Comparison of ENCODE assay signal across 10 cellular contexts in genomic region chr19:16608290-16608704, GRCh38. TPM values are rescaled to one million over a fixed set of nuclear protein-coding genes. Genes with fewer than 3 reads are reported as not detected.
DNase-seq lines count a peak whose midpoint lies in the region; ATAC-seq, FAIRE-seq and TF ChIP-seq lines count a peak whose summit lies in the region.
"Had no signal": no experiment of that assay in that cellular context is flagged by ENCODE, and none has a peak within 500 bp of the region (broad histone marks: within the 10 kb centered on the region; RNA-seq: fewer than 3 reads in every experiment).

No MANE protein-coding gene starts in this region.

- H3K4me2 ChIP-seq in HepG2 (ENCODE audit: low read depth, low read length): no peak overlapping the region
- H3K4me2 ChIP-seq: KMS-11 had no signal

- H2AFZ ChIP-seq in HepG2 (ENCODE audit: low read length): no peak overlapping the region

- H3K9ac ChIP-seq in liver (ENCODE audit: low read depth in 1 of 2, low read length in 2 of 2): no peak overlapping the region
- no peak overlapping the region for H3K9ac ChIP-seq in HepG2 (ENCODE audit: insufficient read depth, low read depth, low read length)
- H3K9ac ChIP-seq: KMS-11 had no signal

- TF ChIP-seq POLR2A in HepG2 (IDR thresholded peaks at IDR 0.05; ENCODE audit: insufficient read depth in 1 of 2, low read depth in 2 of 2, low read length in 2 of 2): no peak

- POLR2A ChIA-PET in HepG2 (lab: Yijun Ruan, JAX): no interaction called here

- H3K4me3 ChIP-seq in liver (ENCODE audit: low read depth in 1 of 3, low read length in 3 of 3) (no peak overlapping the region), HepG2 (replicated peaks in 1 of 3; ENCODE audit: insufficient read depth in 1 of 3, low read depth in 2 of 3, low read length in 3 of 3) (no peak overlapping the region), bronchial epithelial cell (ENCODE audit: low read depth, low read length) (no peak overlapping the region), aorta (ENCODE audit: low read length in 2 of 2) (no peak overlapping the region)

- H4K20me1 ChIP-seq in HepG2 (ENCODE audit: insufficient read depth, low read length): peaks cover 8% of the 10 kb centered on the region; the same call in 1 of the 2 replicates

- TF ChIP-seq EP300 in HepG2 (IDR thresholded peaks at IDR 0.05; ENCODE audit: low read depth in 2 of 2, low read length in 2 of 2) (no peak), HepG2 (CRISPR knock-in tag; IDR thresholded peaks at IDR 0.05; ENCODE audit: borderline replicate concordance) (no peak)

- CTCF ChIA-PET in HepG2 (lab: Yijun Ruan, JAX; ENCODE audit: low intra/inter-chr PET ratio, low total read pairs): no interaction called here

- ATAC-seq in HepG2: no peak
- ATAC-seq in aorta (ENCODE audit: low FRiP score): peak; percentile 68
- ATAC-seq in GM21423 (IDR thresholded peaks at IDR 0.05; ENCODE audit: unreplicated experiment): no peak
- ATAC-seq in GM19035 (IDR thresholded peaks at IDR 0.05; ENCODE audit: unreplicated experiment): no peak
- ATAC-seq in esophagus mucosa: no peak

- in situ Hi-C loops in HepG2 (cut with HindIII; ENCODE audit: extremely low pct_ligation_motif_present, low pct_unique_long_range_greater_than_20kb): no loop called here

- no peaks in the 10 kb centered on the region for H3K9me3 ChIP-seq in liver (ENCODE audit: control insufficient read depth in 4 of 4, low read length in 3 of 4)
- no peaks in the 10 kb centered on the region for H3K9me3 ChIP-seq in HepG2 (ENCODE audit: low read length)
- H3K9me3 ChIP-seq in aorta (ENCODE audit: control insufficient read depth, low read length): no peaks in the 10 kb centered on the region

- peaks cover 90% of the 10 kb centered on the region for H3K79me2 ChIP-seq in HepG2 (ENCODE audit: insufficient read depth, low read length)

- no peak for FAIRE-seq in HepG2 (lab: Jason Lieb, UNC)
- FAIRE-seq in bronchial epithelial cell (lab: Jason Lieb, UNC): no peak

- H3K36me3 ChIP-seq in liver (ENCODE audit: control insufficient read depth in 4 of 4, insufficient read depth in 3 of 4, low read depth in 1 of 4, low read length in 3 of 4) (no peaks in the 10 kb centered on the region), HepG2 (replicated peaks in 1 of 2; ENCODE audit: control insufficient read depth in 1 of 2, insufficient read depth in 2 of 2, low read length in 2 of 2) (peaks cover 0 to 1% of the 10 kb centered on the region in 2 experiments; a peak in 3 of 5 replicates), bronchial epithelial cell (ENCODE audit: control insufficient read depth, insufficient read depth, low read length) (peaks cover 4% of the 10 kb centered on the region), aorta (ENCODE audit: control insufficient read depth in 1 of 2, insufficient read depth in 2 of 2, low read length in 1 of 2) (no peaks in the 10 kb centered on the region)

- TF ChIP-seq RAD21 in liver (IDR thresholded peaks at IDR 0.05) (peak in 1 of 2 donors; percentile 44), HepG2 (CRISPR knock-in tag; IDR thresholded peaks at IDR 0.05) (no peak)

- no TSS peak for BruUV-seq in HepG2 (replicated peaks; lab: Mats Ljungman, UMichigan)

- no peak for TF ChIP-seq CTCF in liver (IDR thresholded peaks at IDR 0.05; ENCODE audit: low read depth, low read length, missing input control)
- no peak for TF ChIP-seq CTCF in HepG2 (CRISPR knock-in tag; IDR thresholded peaks at IDR 0.05)
- no peak for TF ChIP-seq CTCF in bronchial epithelial cell (IDR thresholded peaks at IDR 0.05; ENCODE audit: insufficient read depth, low read length, severe bottlenecking)

- H3K4me1 ChIP-seq in liver (ENCODE audit: control insufficient read depth in 4 of 4, insufficient read depth in 4 of 4, low read length in 3 of 4) (peaks cover 4 to 24% (median 14%) of the 10 kb centered on the region in 4 donors), HepG2 (ENCODE audit: insufficient read depth, low read length) (0 out of 2 replicates have a peak, but pooled peaks cover 6% of the 10 kb centered on the region), aorta (ENCODE audit: control insufficient read depth in 1 of 2, insufficient read depth in 2 of 2, low read length in 2 of 2) (no peaks in the 10 kb centered on the region)

- H3K27me3 ChIP-seq in liver (ENCODE audit: control insufficient read depth in 4 of 4, insufficient read depth in 4 of 4, low read length in 3 of 4) (no peaks in the 10 kb centered on the region), HepG2 (ENCODE audit: control insufficient read depth in 1 of 2, insufficient read depth in 2 of 2, low read length in 2 of 2) (no peaks in the 10 kb centered on the region), bronchial epithelial cell (ENCODE audit: control insufficient read depth, insufficient read depth, low read length) (no peaks in the 10 kb centered on the region), aorta (ENCODE audit: control insufficient read depth in 1 of 2, insufficient read depth in 2 of 2, low read length in 1 of 2) (no peaks in the 10 kb centered on the region)

- DNase-seq in HepG2 (ENCODE audit: low spot score) (no peak), bronchial epithelial cell (ENCODE audit: low read depth) (peak; percentile 70), medulla oblongata (ENCODE audit: extremely low spot score) (peak; percentile 42), aorta (no peak)
- DNase-seq: GDM1 had no signal

- H3K27ac ChIP-seq in liver (ENCODE audit: low read depth in 1 of 2, low read length in 2 of 2): peak overlapping the region; percentile 46 to 57
- no peak overlapping the region for H3K27ac ChIP-seq in HepG2 (ENCODE audit: extremely low read length, insufficient read depth, low read length)
- no peak overlapping the region for H3K27ac ChIP-seq in aorta (ENCODE audit: low read depth in 1 of 2, low read length in 2 of 2)
- H3K27ac ChIP-seq: KMS-11 had no signal

- intact Hi-C loops in HepG2 (cut with micrococcal nuclease; ENCODE audit: unreplicated experiment) (no loop called here), aorta (cut with DNase I) (no loop called here)

RNA-seq across cellular contexts. Expression of gene MED26, which starts 19.7 kb away (rescaled TPM):
- 1 to 10 TPM; 3.4 to 3.8 TPM for total RNA-seq in liver
- polyA plus RNA-seq in liver: 1 to 10 TPM; 1.5 to 3.0 TPM
- 3.3 and 3.8 TPM in 2 replicates for total RNA-seq in HepG2 (2016; rRNA removed; fragmentation: Illumina TruSeq; extraction: Trizol)
- total RNA-seq in HepG2 (2016; cell fraction: cytosol; rRNA removed; fragmentation: Illumina TruSeq; extraction: Trizol; ENCODE audit: low read depth): 0.88 and 1.1 TPM in 2 replicates
- 2.3 and 2.9 TPM in 2 replicates for total RNA-seq in HepG2 (2016; cell fraction: insoluble cytoplasmic fraction; rRNA removed; fragmentation: Illumina TruSeq; extraction: Trizol)
- total RNA-seq in HepG2 (2016; cell fraction: membrane; rRNA removed; fragmentation: Illumina TruSeq; extraction: Trizol): 2.2 and 2.5 TPM in 2 replicates
- total RNA-seq in HepG2 (2016; cell fraction: nucleus; rRNA removed; fragmentation: Illumina TruSeq; extraction: Trizol): 4.4 and 6.8 TPM in 2 replicates
- 3.3 and 3.5 TPM in 2 replicates for polyA plus RNA-seq in HepG2 (2011; rRNA removed)
- polyA plus RNA-seq in HepG2 (2011; cell fraction: cytosol; rRNA removed): 2.7 and 3.7 TPM in 2 replicates
- 4.2 and 6.4 TPM in 2 replicates for polyA plus RNA-seq in HepG2 (2011; cell fraction: nucleus; rRNA removed)
- polyA plus RNA-seq in HepG2 (2012): 3.0 and 3.2 TPM in 2 replicates
- 0.35 and 0.40 TPM in 2 replicates for polyA plus RNA-seq in HepG2 (2016; cell fraction: cytosol; fragmentation: Illumina TruSeq; extraction: Trizol; ENCODE audit: low read depth)
- polyA plus RNA-seq in HepG2 (2016; cell fraction: insoluble cytoplasmic fraction; fragmentation: Illumina TruSeq; extraction: Trizol; ENCODE audit: low read depth): 3.6 and 5.3 TPM in 2 replicates
- polyA plus RNA-seq in HepG2 (2016; cell fraction: membrane; fragmentation: Illumina TruSeq; extraction: Trizol; ENCODE audit: low read depth): 1.6 and 1.7 TPM in 2 replicates
- 6.4 and 8.6 TPM in 2 replicates for polyA plus RNA-seq in HepG2 (2016; cell fraction: nucleus; fragmentation: Illumina TruSeq; extraction: Trizol; ENCODE audit: insufficient read depth, low read depth)
- 12.3 and 16.1 TPM in 2 replicates for polyA minus RNA-seq in HepG2 (2011; rRNA and poly(A)+ RNA removed; ENCODE audit: low replicate concordance)
- 4.7 and 5.5 TPM in 2 replicates for polyA minus RNA-seq in HepG2 (2011; cell fraction: cytosol; rRNA and poly(A)+ RNA removed)
- polyA minus RNA-seq in HepG2 (2011; cell fraction: nucleus; rRNA and poly(A)+ RNA removed): 14.0 and 19.3 TPM in 2 replicates
- total RNA-seq in bronchial epithelial cell: 2.9 and 6.0 TPM in 2 replicates
- total RNA-seq in aorta: 1 to 10 TPM; 8.0 to 8.4 TPM
- polyA plus RNA-seq in aorta: 1 to 10 TPM in 1 of 2 donors, under 1 TPM in 1; 0.75 to 2.6 TPM
- total RNA-seq in esophagus mucosa: 6.3 TPM

RNA-seq across cellular contexts. Expression of gene SLC35E1, which starts 36.1 kb away (rescaled TPM):
- total RNA-seq in liver (10 to 100 TPM; 12.1 to 20.5 TPM), HepG2 (2016; rRNA removed; fragmentation: Illumina TruSeq; extraction: Trizol) (17.2 and 21.2 TPM in 2 replicates), bronchial epithelial cell (24.7 and 26.1 TPM in 2 replicates), aorta (10 to 100 TPM; 33.9 to 37.7 TPM), esophagus mucosa (28.4 TPM)
- polyA plus RNA-seq in liver (10 to 100 TPM; 11.2 to 12.1 TPM), HepG2 (2011; rRNA removed) (46.5 and 48.0 TPM in 2 replicates), aorta (10 to 100 TPM; 22.5 to 24.5 TPM)
- total RNA-seq in HepG2 (2016; cell fraction: cytosol; rRNA removed; fragmentation: Illumina TruSeq; extraction: Trizol; ENCODE audit: low read depth): 6.0 and 7.6 TPM in 2 replicates
- total RNA-seq in HepG2 (2016; cell fraction: insoluble cytoplasmic fraction; rRNA removed; fragmentation: Illumina TruSeq; extraction: Trizol): 15.6 and 20.2 TPM in 2 replicates
- 18.9 and 19.7 TPM in 2 replicates for total RNA-seq in HepG2 (2016; cell fraction: membrane; rRNA removed; fragmentation: Illumina TruSeq; extraction: Trizol)
- 18.5 and 21.4 TPM in 2 replicates for total RNA-seq in HepG2 (2016; cell fraction: nucleus; rRNA removed; fragmentation: Illumina TruSeq; extraction: Trizol)
- polyA plus RNA-seq in HepG2 (2011; cell fraction: cytosol; rRNA removed): 31.6 and 37.8 TPM in 2 replicates
- polyA plus RNA-seq in HepG2 (2011; cell fraction: nucleus; rRNA removed): 26.3 and 38.8 TPM in 2 replicates
- 25.6 and 26.5 TPM in 2 replicates for polyA plus RNA-seq in HepG2 (2012)
- 5.7 and 6.3 TPM in 2 replicates for polyA plus RNA-seq in HepG2 (2016; cell fraction: cytosol; fragmentation: Illumina TruSeq; extraction: Trizol; ENCODE audit: low read depth)
- polyA plus RNA-seq in HepG2 (2016; cell fraction: insoluble cytoplasmic fraction; fragmentation: Illumina TruSeq; extraction: Trizol; ENCODE audit: low read depth): 16.1 and 22.5 TPM in 2 replicates
- 20.6 and 22.2 TPM in 2 replicates for polyA plus RNA-seq in HepG2 (2016; cell fraction: membrane; fragmentation: Illumina TruSeq; extraction: Trizol; ENCODE audit: low read depth)
- polyA plus RNA-seq in HepG2 (2016; cell fraction: nucleus; fragmentation: Illumina TruSeq; extraction: Trizol; ENCODE audit: insufficient read depth, low read depth): 45.9 and 46.6 TPM in 2 replicates
- 181 and 185 TPM in 2 replicates for polyA minus RNA-seq in HepG2 (2011; rRNA and poly(A)+ RNA removed; ENCODE audit: low replicate concordance)
- polyA minus RNA-seq in HepG2 (2011; cell fraction: cytosol; rRNA and poly(A)+ RNA removed): 33.0 and 39.5 TPM in 2 replicates
- 24.8 and 31.7 TPM in 2 replicates for polyA minus RNA-seq in HepG2 (2011; cell fraction: nucleus; rRNA and poly(A)+ RNA removed)

RNA-seq across cellular contexts. Expression of gene SMIM7, which starts 51.6 kb away (rescaled TPM):
- total RNA-seq in liver: 10 to 100 TPM; 35.2 to 50.1 TPM
- 10 to 100 TPM; 43.6 to 81.8 TPM for polyA plus RNA-seq in liver
- total RNA-seq in HepG2 (2016; rRNA removed; fragmentation: Illumina TruSeq; extraction: Trizol): 67.4 and 74.9 TPM in 2 replicates
- 22.7 and 23.8 TPM in 2 replicates for total RNA-seq in HepG2 (2016; cell fraction: cytosol; rRNA removed; fragmentation: Illumina TruSeq; extraction: Trizol; ENCODE audit: low read depth)
- total RNA-seq in HepG2 (2016; cell fraction: insoluble cytoplasmic fraction; rRNA removed; fragmentation: Illumina TruSeq; extraction: Trizol): 70.2 and 82.6 TPM in 2 replicates
- 40.7 and 44.7 TPM in 2 replicates for total RNA-seq in HepG2 (2016; cell fraction: membrane; rRNA removed; fragmentation: Illumina TruSeq; extraction: Trizol)
- 59.0 and 59.2 TPM in 2 replicates for total RNA-seq in HepG2 (2016; cell fraction: nucleus; rRNA removed; fragmentation: Illumina TruSeq; extraction: Trizol)
- polyA plus RNA-seq in HepG2 (2011; rRNA removed): 54.7 and 55.7 TPM in 2 replicates
- 48.4 and 57.9 TPM in 2 replicates for polyA plus RNA-seq in HepG2 (2011; cell fraction: cytosol; rRNA removed)
- polyA plus RNA-seq in HepG2 (2011; cell fraction: nucleus; rRNA removed): 29.8 and 32.8 TPM in 2 replicates
- polyA plus RNA-seq in HepG2 (2012): 35.2 and 40.9 TPM in 2 replicates
- polyA plus RNA-seq in HepG2 (2016; cell fraction: cytosol; fragmentation: Illumina TruSeq; extraction: Trizol; ENCODE audit: low read depth): 23.3 and 26.2 TPM in 2 replicates
- 69.8 and 76.9 TPM in 2 replicates for polyA plus RNA-seq in HepG2 (2016; cell fraction: insoluble cytoplasmic fraction; fragmentation: Illumina TruSeq; extraction: Trizol; ENCODE audit: low read depth)
- 35.1 and 42.6 TPM in 2 replicates for polyA plus RNA-seq in HepG2 (2016; cell fraction: membrane; fragmentation: Illumina TruSeq; extraction: Trizol; ENCODE audit: low read depth)
- polyA plus RNA-seq in HepG2 (2016; cell fraction: nucleus; fragmentation: Illumina TruSeq; extraction: Trizol; ENCODE audit: insufficient read depth, low read depth): 93.6 and 97.3 TPM in 2 replicates
- 48.4 and 75.2 TPM in 2 replicates for polyA minus RNA-seq in HepG2 (2011; rRNA and poly(A)+ RNA removed; ENCODE audit: low replicate concordance)
- 21.3 and 23.3 TPM in 2 replicates for polyA minus RNA-seq in HepG2 (2011; cell fraction: cytosol; rRNA and poly(A)+ RNA removed)
- 58.6 and 66.2 TPM in 2 replicates for polyA minus RNA-seq in HepG2 (2011; cell fraction: nucleus; rRNA and poly(A)+ RNA removed)
- total RNA-seq in bronchial epithelial cell: 68.0 and 75.3 TPM in 2 replicates
- 10 to 100 TPM; 46.9 to 70.8 TPM for total RNA-seq in aorta
- polyA plus RNA-seq in aorta: 100 to 1,000 TPM in 1 of 2 donors, 10 to 100 TPM in 1; 92.7 to 114 TPM
- total RNA-seq in esophagus mucosa: 50.3 TPM

RNA-seq across cellular contexts. Expression of gene TMEM38A, which starts 52.6 kb away (rescaled TPM):
- 1 to 10 TPM; 3.1 to 3.8 TPM for total RNA-seq in liver
- polyA plus RNA-seq in liver: 1 to 10 TPM; 4.1 to 6.2 TPM
- total RNA-seq in HepG2 (2016; rRNA removed; fragmentation: Illumina TruSeq; extraction: Trizol): 1.7 and 4.8 TPM in 2 replicates
- 13.4 and 14.4 TPM in 2 replicates for total RNA-seq in HepG2 (2016; cell fraction: cytosol; rRNA removed; fragmentation: Illumina TruSeq; extraction: Trizol; ENCODE audit: low read depth)
- 1.0 and 3.2 TPM in 2 replicates for total RNA-seq in HepG2 (2016; cell fraction: insoluble cytoplasmic fraction; rRNA removed; fragmentation: Illumina TruSeq; extraction: Trizol)
- total RNA-seq in HepG2 (2016; cell fraction: membrane; rRNA removed; fragmentation: Illumina TruSeq; extraction: Trizol): 5.8 and 6.7 TPM in 2 replicates
- total RNA-seq in HepG2 (2016; cell fraction: nucleus; rRNA removed; fragmentation: Illumina TruSeq; extraction: Trizol): 2.9 and 3.9 TPM in 2 replicates
- 6.8 and 7.7 TPM in 2 replicates for polyA plus RNA-seq in HepG2 (2011; rRNA removed)
- polyA plus RNA-seq in HepG2 (2011; cell fraction: cytosol; rRNA removed): 5.6 and 7.1 TPM in 2 replicates
- polyA plus RNA-seq in HepG2 (2011; cell fraction: nucleus; rRNA removed): 3.8 and 5.7 TPM in 2 replicates
- polyA plus RNA-seq in HepG2 (2012): 3.0 and 6.9 TPM in 2 replicates
- polyA plus RNA-seq in HepG2 (2016; cell fraction: cytosol; fragmentation: Illumina TruSeq; extraction: Trizol; ENCODE audit: low read depth): 4.3 and 4.4 TPM in 2 replicates
- polyA plus RNA-seq in HepG2 (2016; cell fraction: insoluble cytoplasmic fraction; fragmentation: Illumina TruSeq; extraction: Trizol; ENCODE audit: low read depth): 2.5 and 2.6 TPM in 2 replicates
- polyA plus RNA-seq in HepG2 (2016; cell fraction: membrane; fragmentation: Illumina TruSeq; extraction: Trizol; ENCODE audit: low read depth): 5.6 and 5.9 TPM in 2 replicates
- 5.2 TPM in 2 replicates for polyA plus RNA-seq in HepG2 (2016; cell fraction: nucleus; fragmentation: Illumina TruSeq; extraction: Trizol; ENCODE audit: insufficient read depth, low read depth)
- 30.6 and 58.3 TPM in 2 replicates for polyA minus RNA-seq in HepG2 (2011; rRNA and poly(A)+ RNA removed; ENCODE audit: low replicate concordance)
- polyA minus RNA-seq in HepG2 (2011; cell fraction: cytosol; rRNA and poly(A)+ RNA removed): 2.2 and 6.2 TPM in 2 replicates
- polyA minus RNA-seq in HepG2 (2011; cell fraction: nucleus; rRNA and poly(A)+ RNA removed): 4.1 and 7.3 TPM in 2 replicates
- total RNA-seq in bronchial epithelial cell: 4.7 and 10.0 TPM in 2 replicates
- total RNA-seq in aorta: 1 to 10 TPM; 3.6 to 5.8 TPM
- 1 to 10 TPM; 3.7 to 8.5 TPM for polyA plus RNA-seq in aorta
- 1.6 TPM for total RNA-seq in esophagus mucosa

Comparison
In these comparisons a context has a peak if more than half of its experiments do, and no peak if none do; other contexts are left out.
1. H3K27ac ChIP-seq: peak in liver (2 of 2); none in HepG2 (single experiment) and aorta (0 of 2).
2. DNase-seq: peak in bronchial epithelial cell (single experiment) and medulla oblongata (single experiment); none in HepG2 (single experiment) and aorta (0 of 2).